Comparison of ENCODE assay signal across 8 cellular contexts in genomic region chr9:31799953-31800609, GRCh38.
DNase-seq lines count a peak whose midpoint lies in the region; ATAC-seq, FAIRE-seq and TF ChIP-seq lines count a peak whose summit lies in the region.

No MANE protein-coding gene starts in this region.

- H3K27me3 ChIP-seq in GM06990 (replicated peaks; ENCODE audit: control insufficient read depth, insufficient read depth, low read length) (no peaks in the 10 kb centered on the region), kidney epithelial cell (ENCODE audit: control insufficient read depth, insufficient read depth, low read length) (no peaks in the 10 kb centered on the region)

- H3K4me3 ChIP-seq in GM06990 (replicated peaks; ENCODE audit: low read depth, low read length): no peak overlapping the region
- H3K4me3 ChIP-seq in kidney epithelial cell (ENCODE audit: low read depth, low read length): no peak overlapping the region

- TF ChIP-seq CTCF in GM06990 (IDR thresholded peaks at IDR 0.05; ENCODE audit: insufficient read depth, low read length, poor library complexity, severe bottlenecking) (peak; percentile 49), kidney epithelial cell (IDR thresholded peaks at IDR 0.05; ENCODE audit: insufficient read depth, low read length, poor library complexity, severe bottlenecking) (peak; percentile 59)

- ATAC-seq in GM18907 (IDR thresholded peaks at IDR 0.05; ENCODE audit: unreplicated experiment): no peak
- no peak for ATAC-seq in HG02840 (IDR thresholded peaks at IDR 0.05; ENCODE audit: low FRiP score, unreplicated experiment)

- no peak for FAIRE-seq in frontal cortex (lab: Jason Lieb, UNC)

- H3K36me3 ChIP-seq in GM06990 (ENCODE audit: control insufficient read depth, insufficient read depth, low read length) (no peaks in the 10 kb centered on the region), kidney epithelial cell (ENCODE audit: control insufficient read depth, insufficient read depth, low read length) (no peaks in the 10 kb centered on the region)

- DNase-seq in GM06990 (ENCODE audit: extremely low read depth, insufficient read length) (no peak), M059J (ENCODE audit: low read depth) (peak; percentile 30), SW480 (ENCODE audit: low spot score) (peak; percentile 41), kidney epithelial cell (ENCODE audit: low read depth) (peak; percentile 4), frontal cortex (ENCODE audit: low spot score in 2 of 2) (no peak), mucosa of gallbladder (ENCODE audit: low spot score) (no peak)

Comparison
In these comparisons a context has a peak if more than half of its experiments do, and no peak if none do; other contexts are left out.
1. DNase-seq: peak in M059J (single experiment), SW480 (single experiment) and kidney epithelial cell (single experiment); none in GM06990 (single experiment), frontal cortex (0 of 2) and mucosa of gallbladder (single experiment).